ENCODE assay signal across 10 cellular contexts in the genomic region with DNA sequence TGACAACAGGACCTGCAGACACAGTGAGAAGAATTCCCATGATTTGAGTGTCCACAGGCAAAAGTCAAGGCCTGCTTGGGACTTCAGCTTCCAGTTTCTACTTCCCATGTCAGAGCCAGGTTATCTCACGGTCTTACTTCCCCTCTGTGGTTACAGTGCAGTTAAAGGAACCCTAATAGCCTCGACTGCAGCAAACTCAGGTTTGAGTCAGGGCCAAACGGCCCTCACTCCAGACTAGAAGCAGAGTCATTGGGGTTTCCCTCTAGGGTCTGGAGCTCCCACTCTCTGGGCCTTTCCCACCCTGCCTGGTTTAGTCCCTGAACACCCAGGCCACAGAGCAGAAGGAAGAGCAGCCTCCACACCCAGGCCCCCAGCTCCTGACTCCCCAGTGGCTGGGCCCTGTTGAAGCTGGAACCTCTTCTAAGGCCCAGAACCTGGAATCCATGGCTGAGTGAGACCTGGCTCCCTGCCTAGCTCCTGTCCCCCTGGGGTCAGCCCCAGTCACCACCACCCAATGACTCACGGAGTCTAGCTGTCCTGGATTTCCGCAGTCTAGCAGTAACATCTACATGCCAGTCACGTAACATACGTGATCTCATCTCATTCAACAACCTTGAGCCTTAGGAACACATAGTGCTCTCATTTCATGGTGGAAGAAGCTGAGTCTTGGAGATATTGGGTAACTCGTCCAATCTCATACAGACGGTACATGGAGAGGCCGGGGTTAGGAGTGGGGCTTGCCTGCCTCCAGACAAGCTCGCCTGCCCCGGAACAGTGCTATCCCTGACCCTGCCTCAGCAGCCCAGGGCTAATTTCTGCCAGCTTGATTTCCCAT. TPM values are rescaled to one million over a fixed set of nuclear protein-coding genes. Genes with fewer than 3 reads are reported as not detected.
DNase-seq lines count a peak whose midpoint lies in the region; ATAC-seq, FAIRE-seq and TF ChIP-seq lines count a peak whose summit lies in the region.
"Had no signal": no experiment of that assay in that cellular context is flagged by ENCODE, and none has a peak within 500 bp of the region (broad histone marks: within the 10 kb centered on the region; RNA-seq: fewer than 3 reads in every experiment).

No MANE protein-coding gene starts in this region.

- H3K27ac ChIP-seq in RWPE2 (ENCODE audit: poor library complexity, severe bottlenecking) (no peak overlapping the region), kidney (ENCODE audit: low read depth in 2 of 2, low read length in 2 of 2) (no peak overlapping the region)

- H3K27me3 ChIP-seq in RWPE2 (ENCODE audit: insufficient read depth, poor library complexity, severe bottlenecking), result no peaks in the 10 kb centered on the region

- DNase-seq in Ammon's horn (ENCODE audit: low spot score) (peak; percentile 60), RWPE2 (ENCODE audit: low spot score) (no peak), kidney (peak; percentile 10), NCI-H774 (lab: John Stamatoyannopoulos, UW) (no peak), GM19238 (ENCODE audit: insufficient read length, low spot score) (no peak), activated gamma-delta T cell treated with Interleukin-2 at 50 U/mL for 16 hours (no peak)
- DNase-seq in activated CD4-positive, alpha-beta T cell treated with anti-CD3 and anti-CD28 coated beads, Interleukin-2, amount 50 U/mL, for 48 hours, result no peak
- DNase-seq: activated T-cell treated with anti-CD3 and anti-CD28 coated beads, Interleukin-2, amount 50 U/mL, for 1 hour had no signal

- TF ChIP-seq CTCF in RWPE2 (IDR thresholded peaks at IDR 0.05; ENCODE audit: poor library complexity, severe bottlenecking) (no peak), kidney (IDR thresholded peaks at IDR 0.05; ENCODE audit: borderline replicate concordance, extremely low read depth, insufficient read depth) (no peak)

- intact Hi-C loops in kidney (cut with DNase I), result no loop called here

- no peak for FAIRE-seq in kidney (lab: Jason Lieb, UNC)

- H3K4me3 ChIP-seq in RWPE2 (ENCODE audit: severe bottlenecking) (no peak overlapping the region), kidney (ENCODE audit: low read length in 2 of 2) (no peak overlapping the region)

- no peak overlapping the region for H3K9ac ChIP-seq in kidney (ENCODE audit: low read length in 2 of 2)

- no peaks in the 10 kb centered on the region for H3K9me3 ChIP-seq in RWPE2 (ENCODE audit: severe bottlenecking)
- H3K9me3 ChIP-seq in kidney (ENCODE audit: control insufficient read depth in 1 of 2, low read length in 2 of 2), result no peaks in the 10 kb centered on the region

- no peaks in the 10 kb centered on the region for H3K4me1 ChIP-seq in RWPE2 (ENCODE audit: insufficient read depth, poor library complexity, severe bottlenecking)
- no peaks in the 10 kb centered on the region for H3K4me1 ChIP-seq in kidney (ENCODE audit: control insufficient read depth in 1 of 2, insufficient read depth in 1 of 2, low read depth in 1 of 2, low read length in 2 of 2)

- H3K36me3 ChIP-seq in RWPE2 (ENCODE audit: low read depth) (no peaks in the 10 kb centered on the region), kidney (ENCODE audit: control insufficient read depth in 1 of 2, insufficient read depth in 2 of 2, low read length in 2 of 2) (no peaks in the 10 kb centered on the region)

- ATAC-seq in HG02610 (IDR thresholded peaks at IDR 0.05; ENCODE audit: unreplicated experiment) (peak; percentile 70), RWPE2 (ENCODE audit: low read depth) (peak; percentile 17)

RNA-seq across cellular contexts. Expression of a gene that starts 9.2 kb away (rescaled TPM):
- total RNA-seq in kidney, result not detected
- polyA plus RNA-seq in kidney (ENCODE audit: insufficient read depth, low read depth, low replicate concordance), result not detected
- total RNA-seq: NCI-H460 had no signal

RNA-seq across cellular contexts. Expression of a gene that starts 18.7 kb away (rescaled TPM):
- 45.7 TPM for total RNA-seq in kidney
- 93.3 TPM for polyA plus RNA-seq in kidney (ENCODE audit: insufficient read depth, low read depth, low replicate concordance)

Comparison
In these comparisons a context has a peak if more than half of its experiments do, and no peak if none do; other contexts are left out.
1. DNase-seq: peak in Ammon's horn (single experiment) and kidney (single experiment); none in RWPE2 (single experiment), NCI-H774 (single experiment), GM19238 (single experiment), activated CD4-positive, alpha-beta T cell treated with anti-CD3 and anti-CD28 coated beads, Interleukin-2, amount 50 U/mL, for 48 hours (0 of 2) and activated gamma-delta T cell treated with Interleukin-2 at 50 U/mL for 16 hours (single experiment).